ENCODE assay signal across 25 cellular contexts in the genomic region with DNA sequence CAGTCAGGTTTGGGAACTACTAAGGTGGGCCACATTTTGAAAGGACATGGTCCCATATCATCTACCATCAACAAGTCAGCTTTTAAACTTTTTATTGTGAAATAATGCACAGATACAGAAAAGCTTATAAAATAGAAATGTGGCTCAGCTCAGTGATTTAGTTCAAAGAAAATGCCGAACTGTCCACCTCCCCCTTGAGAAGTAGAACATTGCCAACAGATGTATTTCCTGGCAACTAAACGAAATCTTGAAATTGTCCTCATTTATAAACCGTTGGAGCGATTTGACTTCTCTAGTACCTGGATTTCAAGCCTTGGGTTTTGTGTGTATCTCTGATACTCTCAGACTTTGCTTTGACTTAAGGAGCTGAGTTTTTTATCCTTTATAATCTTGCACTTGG.
"Had no signal": no experiment of that assay in that cellular context is flagged by ENCODE, and none has a peak within 500 bp of the region (broad histone marks: within the 10 kb centered on the region; RNA-seq: fewer than 3 reads in every experiment).

No MANE protein-coding gene starts in this region.

- FAIRE-seq: pancreas had no signal

- H3K4me3 ChIP-seq: hepatocyte, left ventricle myocardium inferior, lung, pancreas, prostate gland, skin epidermis, spleen, suprapubic skin, thoracic aorta, tibial artery, uterus had no signal

- H3K27ac ChIP-seq: hepatocyte, left ventricle myocardium inferior, pancreas, prostate gland, spleen, suprapubic skin, thoracic aorta, tibial artery had no signal

- DNase-seq: islet precursor cell; left ventricle myocardium inferior; naive thymus-derived CD8-positive, alpha-beta T cell; nucleus accumbens; pancreas; posterior cingulate gyrus; retina; right cardiac atrium; spleen; stimulated activated CD4-positive, alpha-beta T cell treated with anti-CD3 and anti-CD28 coated beads, Interleukin-4, amount 100 ng/mL, for 24 hours; stimulated activated naive CD4-positive, alpha-beta T cell; tibial artery; trophoblast cell; uterus had no signal

- H2AFZ ChIP-seq: hepatocyte had no signal

- H3K27me3 ChIP-seq: hepatocyte, pancreas, spleen, suprapubic skin, uterus had no signal

- H3K4me2 ChIP-seq: hepatocyte had no signal

- H3K4me1 ChIP-seq: pancreas, prostate gland, uterus had no signal

- H3K9me3 ChIP-seq: left ventricle myocardium inferior, pancreas, prostate gland, suprapubic skin, thoracic aorta, tibial artery, uterus had no signal

- H3K36me3 ChIP-seq: left ventricle myocardium inferior, pancreas, prostate gland, spleen, suprapubic skin, thoracic aorta, tibial artery, uterus had no signal

- ATAC-seq: naive thymus-derived CD8-positive, alpha-beta T cell; pancreas; sciatic nerve; stimulated activated effector memory CD8-positive, alpha-beta T cell treated with anti-CD3 and anti-CD28 coated beads, Interleukin-12 subunit alpha, Interleukin-12 subunit beta, amount 100 ng/mL, for 72 hours had no signal

- H3K9me3 Mint-ChIP-seq: memory B cell; neural crest cell; stimulated activated effector memory CD8-positive, alpha-beta T cell treated with anti-CD3 and anti-CD28 coated beads, Interleukin-12 subunit alpha, Interleukin-12 subunit beta, amount 100 ng/mL, for 72 hours; stimulated activated naive CD8-positive, alpha-beta T cell treated with anti-CD3 and anti-CD28 coated beads, Interleukin-15, Interleukin-2, amounts not matched to agents 100 ng/mL and 50 ng/mL, for 24 hours had no signal

- H3K4me3 Mint-ChIP-seq: memory B cell; naive thymus-derived CD8-positive, alpha-beta T cell; neural crest cell; stimulated activated naive CD8-positive, alpha-beta T cell treated with anti-CD3 and anti-CD28 coated beads, Interleukin-15, Interleukin-2, amounts not matched to agents 100 ng/mL and 50 ng/mL, for 24 hours had no signal

- H3K36me3 Mint-ChIP-seq: naive thymus-derived CD8-positive, alpha-beta T cell; stimulated activated effector memory CD8-positive, alpha-beta T cell treated with anti-CD3 and anti-CD28 coated beads, Interleukin-12 subunit alpha, Interleukin-12 subunit beta, amount 100 ng/mL, for 72 hours had no signal

- H3K27ac Mint-ChIP-seq: memory B cell; naive thymus-derived CD8-positive, alpha-beta T cell; stimulated activated naive CD8-positive, alpha-beta T cell treated with anti-CD3 and anti-CD28 coated beads, Interleukin-15, Interleukin-2, amounts not matched to agents 100 ng/mL and 50 ng/mL, for 24 hours had no signal
